In the genomic region with DNA sequence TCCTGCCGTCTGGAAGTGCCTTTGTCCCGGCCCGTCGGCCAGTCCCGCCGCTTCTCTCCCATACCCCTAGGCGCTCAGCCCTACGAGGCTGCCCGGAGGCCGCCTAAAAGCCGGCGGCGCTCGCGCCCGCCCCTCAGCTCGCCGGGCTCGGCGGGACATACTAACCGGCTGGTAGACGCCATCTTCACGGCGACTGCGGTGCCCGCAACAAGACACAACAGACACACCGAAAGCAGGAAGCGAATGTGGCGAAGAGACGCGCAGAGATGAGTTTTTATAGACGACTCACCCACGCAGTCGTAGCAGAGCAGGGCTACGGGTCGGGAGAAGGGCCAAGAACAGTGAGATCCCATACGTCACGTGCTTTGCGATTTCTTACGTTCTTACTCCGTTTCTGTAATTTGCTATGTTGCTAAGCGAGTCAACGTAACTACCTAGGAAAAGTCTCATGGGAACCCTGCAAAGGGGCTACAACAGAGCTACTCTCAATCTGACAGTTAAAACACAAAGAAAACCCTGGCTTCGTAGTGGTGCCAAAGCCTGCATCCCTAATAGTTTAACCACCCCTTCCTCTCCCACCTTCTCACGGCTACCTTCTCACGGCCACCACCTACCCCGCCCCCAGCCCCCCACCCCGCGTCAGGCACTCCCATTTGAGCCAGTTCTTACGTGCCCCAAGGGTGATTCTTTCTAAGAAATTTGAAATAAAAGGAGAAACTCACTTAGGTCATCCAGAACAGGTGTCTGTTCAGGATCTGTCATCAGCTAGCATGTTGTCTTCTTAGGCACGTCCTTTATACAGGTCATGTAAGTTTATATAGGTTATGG, we compare ENCODE assay signal across 8 cellular contexts. TPM values are rescaled to one million over a fixed set of nuclear protein-coding genes. Genes with fewer than 3 reads are reported as not detected.
DNase-seq lines count a peak whose midpoint lies in the region; ATAC-seq, FAIRE-seq and TF ChIP-seq lines count a peak whose summit lies in the region.

A gene with protein sequence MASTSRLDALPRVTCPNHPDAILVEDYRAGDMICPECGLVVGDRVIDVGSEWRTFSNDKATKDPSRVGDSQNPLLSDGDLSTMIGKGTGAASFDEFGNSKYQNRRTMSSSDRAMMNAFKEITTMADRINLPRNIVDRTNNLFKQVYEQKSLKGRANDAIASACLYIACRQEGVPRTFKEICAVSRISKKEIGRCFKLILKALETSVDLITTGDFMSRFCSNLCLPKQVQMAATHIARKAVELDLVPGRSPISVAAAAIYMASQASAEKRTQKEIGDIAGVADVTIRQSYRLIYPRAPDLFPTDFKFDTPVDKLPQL (minus strand): TSS at position 250 of the 828 bp plus-strand sequence. CDS start 68 bp downstream, at position 182.

- H3K27me3 ChIP-seq in astrocyte (ENCODE audit: insufficient read depth, low read length) (no peaks in the 10 kb centered on the region), rectal smooth muscle tissue (ENCODE audit: control insufficient read depth, insufficient read depth, low read length) (no peaks in the 10 kb centered on the region), aorta (ENCODE audit: control insufficient read depth in 1 of 2, insufficient read depth in 2 of 2, low read length in 1 of 2) (no peaks in the 10 kb centered on the region)

- H3K4me2 ChIP-seq in astrocyte (ENCODE audit: low read length), result peak within 1 kb of the TSS; percentile 97

- peak; percentile 90 for FAIRE-seq in astrocyte (lab: Jason Lieb, UNC)

- H2AFZ ChIP-seq in astrocyte (ENCODE audit: low read depth, low read length), result peak within 1 kb of the TSS; percentile 84

- peaks cover 4% of the 10 kb centered on the region for H3K4me1 ChIP-seq in astrocyte (ENCODE audit: insufficient read depth, low read length)
- peaks cover 9% of the 10 kb centered on the region for H3K4me1 ChIP-seq in rectal smooth muscle tissue (ENCODE audit: control insufficient read depth, insufficient read depth, low read length)
- peaks cover 0 to 7% of the 10 kb centered on the region in 2 donors for H3K4me1 ChIP-seq in aorta (ENCODE audit: control insufficient read depth in 1 of 2, insufficient read depth in 2 of 2, low read length in 2 of 2)

- intact Hi-C loops in aorta (cut with DNase I), result loop anchor here in 1 of 2 donors (5.0 kb wide), 1 partner anchor 209 kb away; a partner anchor contains a TSS

- peaks cover 2% of the 10 kb centered on the region for H3K36me3 Mint-ChIP-seq in astrocyte (ENCODE audit: low read depth, unreplicated experiment)

- no peak for TF ChIP-seq CTCF in astrocyte (IDR thresholded peaks at IDR 0.05; ENCODE audit: insufficient read depth, low read depth, low read length)

- 0% methylated on average over 51 of the region's 51 CpGs for WGBS in aorta, 2 donors

- H3K9me3 Mint-ChIP-seq in astrocyte (ENCODE audit: unreplicated experiment), result no peaks in the 10 kb centered on the region

- no peaks in the 10 kb centered on the region for H3K27me3 Mint-ChIP-seq in astrocyte (ENCODE audit: low read depth, unreplicated experiment)

- peaks cover 12% of the 10 kb centered on the region for H3K4me1 Mint-ChIP-seq in astrocyte (ENCODE audit: low read depth, unreplicated experiment)

- peak; percentile 92 for ATAC-seq in GM18502 (IDR thresholded peaks at IDR 0.05; ENCODE audit: poor library complexity, unreplicated experiment)
- peak; percentile 89 for ATAC-seq in HG02970 (IDR thresholded peaks at IDR 0.05; ENCODE audit: low FRiP score, unreplicated experiment)
- peak; percentile 96 for ATAC-seq in aorta (ENCODE audit: low FRiP score)

- H3K9me3 ChIP-seq in astrocyte (ENCODE audit: insufficient read depth, low read depth, low read length), result no peaks in the 10 kb centered on the region
- no peaks in the 10 kb centered on the region for H3K9me3 ChIP-seq in aorta (ENCODE audit: control insufficient read depth, low read length)

- H3K27ac Mint-ChIP-seq in astrocyte (ENCODE audit: unreplicated experiment), result peak within 1 kb of the TSS; percentile 91

- DNase-seq in NCI-H2029 (lab: John Stamatoyannopoulos, UW) (peak; percentile 88), T-helper 22 cell (ENCODE audit: low read depth) (peak; percentile 90), astrocyte (ENCODE audit: low read depth) (peak; percentile 95), hepatic stellate cell (ENCODE audit: low spot score) (peak; percentile 76), aorta (peak; percentile 95 to 96)

- peak within 1 kb of the TSS; percentile 93 for H3K27ac ChIP-seq in astrocyte (ENCODE audit: low read depth, low read length)
- peak within 1 kb of the TSS; percentile 79 for H3K27ac ChIP-seq in rectal smooth muscle tissue (ENCODE audit: low read depth, low read length)
- H3K27ac ChIP-seq in aorta (ENCODE audit: low read depth in 1 of 2, low read length in 2 of 2), result peak within 1 kb of the TSS; percentile 20 to 81

- peak within 1 kb of the TSS; percentile 97 for H3K4me3 ChIP-seq in astrocyte (ENCODE audit: insufficient read depth, low read depth, low read length)
- H3K4me3 ChIP-seq in rectal smooth muscle tissue (ENCODE audit: low read length), result peak within 1 kb of the TSS; percentile 69
- peak within 1 kb of the TSS; percentile 77 to 99 for H3K4me3 ChIP-seq in aorta (ENCODE audit: low read length in 2 of 2)

- H3K9ac ChIP-seq in astrocyte (ENCODE audit: low read length) (peak within 1 kb of the TSS; percentile 98), rectal smooth muscle tissue (ENCODE audit: low read length) (peak within 1 kb of the TSS; percentile 73)

- peaks cover 45% of the 10 kb centered on the region for H3K79me2 ChIP-seq in astrocyte (ENCODE audit: insufficient read depth, low read length)

- peak within 1 kb of the TSS; percentile 93 for H3K4me3 Mint-ChIP-seq in astrocyte (ENCODE audit: unreplicated experiment)

- peaks cover 27% of the 10 kb centered on the region for H4K20me1 ChIP-seq in astrocyte (ENCODE audit: insufficient read depth, low read length)

- H3K36me3 ChIP-seq in astrocyte (ENCODE audit: insufficient read depth, low read length) (peaks cover 3% of the 10 kb centered on the region), rectal smooth muscle tissue (ENCODE audit: control insufficient read depth, insufficient read depth, low read length) (no peaks in the 10 kb centered on the region), aorta (ENCODE audit: control insufficient read depth in 1 of 2, insufficient read depth in 2 of 2, low read length in 1 of 2) (no peaks in the 10 kb centered on the region)

RNA-seq across cellular contexts. Expression of the gene that starts here (rescaled TPM):
- total RNA-seq in astrocyte (28.3 and 29.3 TPM in 2 replicates), aorta (10 to 100 TPM; 20.9 to 24.7 TPM)
- 10 to 100 TPM; 26.9 to 27.7 TPM for polyA plus RNA-seq in aorta

Comparison
In these comparisons a context has a peak if more than half of its experiments do, and no peak if none do; other contexts are left out.
1. Peak in every context shown above with its lines: DNase-seq, ATAC-seq, H3K4me3 ChIP-seq and H3K27ac ChIP-seq.